25 cellular contexts compared by ENCODE assay signal in the genomic region with DNA sequence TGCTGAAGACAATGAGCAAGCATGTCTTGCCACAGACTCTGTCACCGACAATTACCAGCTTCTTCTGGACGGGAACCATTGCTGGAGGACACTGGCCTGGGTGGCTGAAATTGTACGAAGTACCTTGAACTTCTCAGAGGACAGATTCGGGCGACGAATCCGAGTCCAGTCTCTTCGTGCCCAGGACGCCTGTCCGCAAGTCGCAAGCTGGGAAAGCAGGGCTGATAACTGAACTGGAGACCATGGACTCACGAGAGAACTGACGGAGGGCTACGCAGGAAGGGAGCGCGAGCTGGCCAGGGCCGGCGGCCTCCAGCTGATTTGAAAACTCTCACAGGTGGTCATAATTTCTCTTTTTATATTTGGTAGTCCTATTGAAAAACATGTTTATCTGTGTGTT.
"Had no signal": no experiment of that assay in that cellular context is flagged by ENCODE, and none has a peak within 500 bp of the region (broad histone marks: within the 10 kb centered on the region; RNA-seq: fewer than 3 reads in every experiment).

No MANE protein-coding gene starts in this region.

- H3K9me3 ChIP-seq: colonic mucosa, esophagus muscularis mucosa, gastrocnemius medialis, pancreas, right lobe of liver, transverse colon, vagina had no signal

- H3K4me1 ChIP-seq: colonic mucosa, esophagus muscularis mucosa, gastrocnemius medialis, pancreas, transverse colon, vagina had no signal

- FAIRE-seq: astrocyte, keratinocyte, pancreas had no signal

- H3K36me3 ChIP-seq: colonic mucosa, esophagus muscularis mucosa, gastrocnemius medialis, pancreas, right lobe of liver, transverse colon, vagina had no signal

- DNase-seq: activated B cell treated with CpG ODN at 0.5 μM for 24 hours; activated CD4-positive, alpha-beta T cell treated with anti-CD3 and anti-CD28 coated beads for 36 hours; activated CD8-positive, alpha-beta memory T cell treated with anti-CD3 and anti-CD28 coated beads for 24 hours; activated CD8-positive, alpha-beta memory T cell treated with anti-CD3 and anti-CD28 coated beads, Interleukin-2, amount 50 U/mL, for 4 hours; activated naive CD8-positive, alpha-beta T cell treated with anti-CD3 and anti-CD28 coated beads for 36 hours; activated T-cell treated with anti-CD3 and anti-CD28 coated beads, Interleukin-2, amount 50 U/mL, for 24 hours; colonic mucosa; effector memory CD8-positive, alpha-beta T cell; gastrocnemius medialis; midbrain; right lobe of liver; stimulated activated CD4-positive, alpha-beta T cell treated with anti-CD3 and anti-CD28 coated beads, Interleukin-2, amount 100 ng/mL, for 24 hours; stimulated activated naive CD8-positive, alpha-beta T cell treated with anti-CD3 and anti-CD28 coated beads, Interleukin-15, amount 100 ng/mL, for 72 hours; T-helper 9 cell; transverse colon had no signal

- H3K27ac ChIP-seq: colonic mucosa, dorsolateral prefrontal cortex, esophagus muscularis mucosa, gastrocnemius medialis, pancreas, right lobe of liver, skin epidermis, transverse colon, vagina had no signal

- ATAC-seq: activated CD4-positive, alpha-beta T cell treated with anti-CD3 and anti-CD28 coated beads for 36 hours; activated T-helper 17 cell treated with anti-CD3 and anti-CD28 coated beads, Interleukin-2, amount 50 U/mL, for 72 hours; effector memory CD8-positive, alpha-beta T cell; gastrocnemius medialis; left lobe of liver; pancreas; right lobe of liver; stimulated activated effector memory CD8-positive, alpha-beta T cell treated with anti-CD3 and anti-CD28 coated beads, Interleukin-12 subunit alpha, Interleukin-12 subunit beta, amount 100 ng/mL, for 72 hours; stimulated activated naive CD8-positive, alpha-beta T cell treated with anti-CD3 and anti-CD28 coated beads, Interleukin-15, amount 100 ng/mL, for 72 hours had no signal

- H3K27me3 ChIP-seq: colonic mucosa, dorsolateral prefrontal cortex, esophagus muscularis mucosa, gastrocnemius medialis, pancreas, right lobe of liver, transverse colon, vagina had no signal

- H3K4me3 ChIP-seq: colonic mucosa, dorsolateral prefrontal cortex, esophagus muscularis mucosa, gastrocnemius medialis, pancreas, right lobe of liver, skin epidermis, transverse colon, vagina had no signal
